ENCODE assay signal across 1 cellular context in genomic region chr21:34926784-34927548, GRCh38.
TF ChIP-seq lines count a peak whose summit lies in the region.

No MANE protein-coding gene starts in this region.

TF ChIP-seq in K562, 482 proteins besides CTCF, POLR2A, EP300 and RAD21 (continued from another document):
- TF ChIP-seq PTBP1 (IDR thresholded peaks at IDR 0.05; ENCODE audit: low read depth, low read length) (no peak), HMBOX1 (IDR thresholded peaks at IDR 0.05) (no peak), XRCC5 (IDR thresholded peaks at IDR 0.05; ENCODE audit: low read depth, low read length) (no peak), C11orf30 (IDR thresholded peaks at IDR 0.05; ENCODE audit: low read depth) (peak; percentile 40; the same call in 1 of the 2 replicates), L3MBTL2 (IDR thresholded peaks at IDR 0.05) (no peak), LEF1 (IDR thresholded peaks at IDR 0.05) (no peak), NFE2 (IDR thresholded peaks at IDR 0.05; ENCODE audit: low read depth) (0 out of 2 replicates have a peak, but pooled peaks have one; percentile 33), ZNF431 (CRISPR knock-in tag; IDR thresholded peaks at IDR 0.05) (no peak), HIVEP1 (CRISPR knock-in tag; IDR thresholded peaks at IDR 0.05) (0 out of 2 replicates have a peak, but pooled peaks have one; percentile 23), DMBX1 (CRISPR knock-in tag; IDR thresholded peaks at IDR 0.05; ENCODE audit: borderline replicate concordance) (peak; percentile 26; the same call in 1 of the 2 replicates), HMG20B (CRISPR knock-in tag; IDR thresholded peaks at IDR 0.05) (no peak), SAFB (IDR thresholded peaks at IDR 0.05; ENCODE audit: borderline replicate concordance, low read depth, low read length) (no peak), SIN3A (IDR thresholded peaks at IDR 0.05; ENCODE audit: borderline replicate concordance in 2 of 2, control insufficient read depth in 1 of 2, low read depth in 2 of 2, low read length in 2 of 2) (no peak), DEAF1 (CRISPR knock-in tag; IDR thresholded peaks at IDR 0.05) (no peak), ZKSCAN3 (CRISPR knock-in tag; IDR thresholded peaks at IDR 0.05) (no peak), RREB1 (CRISPR knock-in tag; IDR thresholded peaks at IDR 0.05) (no peak), ARID3A (IDR thresholded peaks at IDR 0.05; ENCODE audit: borderline replicate concordance, low read depth, low read length) (no peak), POLR2AphosphoS5 (IDR thresholded peaks at IDR 0.05; ENCODE audit: control insufficient read depth, insufficient read depth, low read depth, low read length) (no peak), TCFL5 (CRISPR knock-in tag; conservative IDR thresholded peaks at IDR 0.05) (no peak), HOMEZ (CRISPR knock-in tag; IDR thresholded peaks at IDR 0.05) (no peak), BRF1 (IDR thresholded peaks at IDR 0.05; ENCODE audit: borderline replicate concordance, extremely low read depth, insufficient read length) (no peak), HNRNPUL1 (IDR thresholded peaks at IDR 0.05; ENCODE audit: low read length) (no peak), ZFPM2 (CRISPR knock-in tag; IDR thresholded peaks at IDR 0.05) (no peak), ATF3 (IDR thresholded peaks at IDR 0.05) (peak; percentile 42), ATF3 (CRISPR knock-in tag; conservative IDR thresholded peaks at IDR 0.05) (no peak), ZNF551 (CRISPR knock-in tag; IDR thresholded peaks at IDR 0.05) (no peak), CEBPG (CRISPR knock-in tag; IDR thresholded peaks at IDR 0.05) (no peak), CEBPG (tag; conservative IDR thresholded peaks at IDR 0.05 in 1 of 2, IDR thresholded peaks at IDR 0.05 in 1 of 2) (peak; percentile 9 to 51; a peak in 1 of 4 replicates), SIRT6 (IDR thresholded peaks at IDR 0.05; ENCODE audit: low read depth, low read length) (no peak), ZNF766 (CRISPR knock-in tag; conservative IDR thresholded peaks at IDR 0.05) (0 out of 2 replicates have a peak, but pooled peaks have one; percentile 51), SIX5 (IDR thresholded peaks at IDR 0.05; ENCODE audit: borderline replicate concordance in 1 of 2, insufficient read depth in 1 of 2, low read depth in 1 of 2, low read length in 2 of 2) (no peak), ZNF316 (IDR thresholded peaks at IDR 0.05) (peak; percentile 7; the same call in 1 of the 2 replicates), FOXK2 (conservative IDR thresholded peaks at IDR 0.05 in 1 of 2, IDR thresholded peaks at IDR 0.05 in 1 of 2; ENCODE audit: low read depth in 2 of 2) (no peak), SMAD3 (CRISPR knock-in tag; conservative IDR thresholded peaks at IDR 0.05) (0 out of 2 replicates have a peak, but pooled peaks have one; percentile 7), ZSCAN29 (IDR thresholded peaks at IDR 0.05) (no peak), ZNF76 (CRISPR knock-in tag; IDR thresholded peaks at IDR 0.05; ENCODE audit: borderline replicate concordance) (no peak), MNT (conservative IDR thresholded peaks at IDR 0.05) (no peak)
